In genomic region chr10:693506-693905, GRCh38 we compare ENCODE assay signal across 16 cellular contexts. TPM values are rescaled to one million over a fixed set of nuclear protein-coding genes. Genes with fewer than 3 reads are reported as not detected.
DNase-seq lines count a peak whose midpoint lies in the region; ATAC-seq and TF ChIP-seq lines count a peak whose summit lies in the region.
"Had no signal": no experiment of that assay in that cellular context is flagged by ENCODE, and none has a peak within 500 bp of the region (broad histone marks: within the 10 kb centered on the region; RNA-seq: fewer than 3 reads in every experiment).

No MANE protein-coding gene starts in this region.

- BruUV-seq in Caco-2 (replicated peaks; lab: Mats Ljungman, UMichigan) = no TSS peak

- H3K9me3 ChIP-seq in Caco-2 = no peaks in the 10 kb centered on the region
- H3K9me3 ChIP-seq in aorta (ENCODE audit: control insufficient read depth, low read length) = no peaks in the 10 kb centered on the region
- H3K9me3 ChIP-seq: right atrium auricular region had no signal

- CTCF ChIA-PET in Caco-2 (lab: Charles Lee) = no interaction called here

- H3K4me1 Mint-ChIP-seq in Caco-2 (ENCODE audit: low read depth, unreplicated experiment) (peaks cover 13% of the 10 kb centered on the region), nephron progenitor cell (peaks cover 30% of the 10 kb centered on the region)

- intact Hi-C loops in Caco-2 (cut with micrococcal nuclease; ENCODE audit: unreplicated experiment) (no loop called here), aorta (cut with DNase I) (loop anchor here in 1 of 2 donors (5.0 kb wide), 1 partner anchor 94 kb away; no protein-coding TSS in a partner anchor)

- no peak overlapping the region for H3K27ac ChIP-seq in aorta (ENCODE audit: low read depth in 1 of 2, low read length in 2 of 2)
- H3K27ac ChIP-seq: right atrium auricular region had no signal

- H3K36me3 Mint-ChIP-seq in Caco-2 (ENCODE audit: insufficient read depth, unreplicated experiment) (no peaks in the 10 kb centered on the region), nephron progenitor cell (ENCODE audit: low read depth) (no peaks in the 10 kb centered on the region)
- H3K36me3 Mint-ChIP-seq: activated CD4-positive, alpha-beta memory T cell treated with anti-CD3 and anti-CD28 coated beads for 36 hours; CD4-positive, CD25-positive, alpha-beta regulatory T cell had no signal

- H3K27me3 Mint-ChIP-seq in Caco-2 (ENCODE audit: insufficient read depth, unreplicated experiment) (peaks cover 3% of the 10 kb centered on the region), nephron progenitor cell (ENCODE audit: low read depth, poor library complexity) (peaks cover 26% of the 10 kb centered on the region)

- H3K27ac Mint-ChIP-seq in Caco-2 (ENCODE audit: unreplicated experiment) (no peak overlapping the region), nephron progenitor cell (no peak overlapping the region)
- H3K27ac Mint-ChIP-seq: activated CD4-positive, alpha-beta memory T cell treated with anti-CD3 and anti-CD28 coated beads for 36 hours; activated T-helper 17 cell treated with anti-CD3 and anti-CD28 coated beads, Interleukin-2, amount 50 U/mL, for 72 hours; CD4-positive, CD25-positive, alpha-beta regulatory T cell had no signal

- POLR2A ChIA-PET in Caco-2 (lab: Charles Lee) = no interaction called here

- DNase-seq in Caco-2 (no peak), M059J (ENCODE audit: low read depth) (peak; percentile 32), epithelial cell of proximal tubule (ENCODE audit: low read depth) (peak; percentile 68), omental fat pad (ENCODE audit: low spot score) (no peak), aorta (no peak), nephron progenitor cell (no peak), NCI-H187 treated with DMSO at 0.1 percent for 48 hours (lab: John Stamatoyannopoulos, UW) (no peak), NCI-H526 (lab: John Stamatoyannopoulos, UW) (no peak)
- DNase-seq: activated CD4-positive, alpha-beta memory T cell treated with anti-CD3 and anti-CD28 coated beads for 36 hours; CD4-positive, CD25-positive, alpha-beta regulatory T cell; central memory CD4-positive, alpha-beta T cell; NCI-H1105 treated with DMSO at 0.1 percent for 48 hours; NCI-H510A treated with DMSO at 0.1 percent for 48 hours; stimulated activated naive CD4-positive, alpha-beta T cell treated with Interleukin-2 at 50 U/mL for 16 hours had no signal

- H3K36me3 ChIP-seq in Caco-2 (ENCODE audit: control insufficient read depth, insufficient read depth, low read length) (no peaks in the 10 kb centered on the region), aorta (ENCODE audit: control insufficient read depth in 1 of 2, insufficient read depth in 2 of 2, low read length in 1 of 2) (no peaks in the 10 kb centered on the region)
- H3K36me3 ChIP-seq: right atrium auricular region had no signal

- H3K4me3 ChIP-seq in Caco-2 (ENCODE audit: low read depth, low read length) (no peak overlapping the region), epithelial cell of proximal tubule (ENCODE audit: low read depth, low read length) (peak overlapping the region; percentile 23), aorta (ENCODE audit: low read length in 2 of 2) (no peak overlapping the region)
- H3K4me3 ChIP-seq: right atrium auricular region had no signal

- H3K9me3 Mint-ChIP-seq in Caco-2 (ENCODE audit: unreplicated experiment) (no peaks in the 10 kb centered on the region), nephron progenitor cell (no peaks in the 10 kb centered on the region)
- H3K9me3 Mint-ChIP-seq: activated CD4-positive, alpha-beta memory T cell treated with anti-CD3 and anti-CD28 coated beads for 36 hours; activated T-helper 17 cell treated with anti-CD3 and anti-CD28 coated beads, Interleukin-2, amount 50 U/mL, for 72 hours; CD4-positive, CD25-positive, alpha-beta regulatory T cell had no signal

- ATAC-seq in omental fat pad (ENCODE audit: low FRiP score) (peak; percentile 26), aorta (ENCODE audit: low FRiP score) (no peak)
- ATAC-seq: activated T-helper 17 cell treated with anti-CD3 and anti-CD28 coated beads, Interleukin-2, amount 50 U/mL, for 72 hours had no signal

- TF ChIP-seq CTCF in Caco-2 (IDR thresholded peaks at IDR 0.05; ENCODE audit: insufficient read depth in 1 of 2, low read depth in 1 of 2, low read length in 1 of 2, severe bottlenecking in 1 of 2, unreplicated experiment in 1 of 2) = no peak
- no peak for TF ChIP-seq CTCF in epithelial cell of proximal tubule (conservative IDR thresholded peaks at IDR 0.05; ENCODE audit: low read depth, low read length)
- no peak for TF ChIP-seq CTCF in omental fat pad (IDR thresholded peaks at IDR 0.05)
- no peak for TF ChIP-seq CTCF in nephron progenitor cell (IDR thresholded peaks at IDR 0.05)

- H3K27me3 ChIP-seq in Caco-2 (replicated peaks; ENCODE audit: control insufficient read depth, insufficient read depth, low read length) = no peaks in the 10 kb centered on the region
- no peaks in the 10 kb centered on the region for H3K27me3 ChIP-seq in aorta (ENCODE audit: control insufficient read depth in 1 of 2, insufficient read depth in 2 of 2, low read length in 1 of 2)
- H3K27me3 ChIP-seq: right atrium auricular region had no signal

- H3K4me3 Mint-ChIP-seq in Caco-2 (ENCODE audit: unreplicated experiment) (peak overlapping the region; percentile 42), nephron progenitor cell (no peak overlapping the region)
- H3K4me3 Mint-ChIP-seq: activated CD4-positive, alpha-beta memory T cell treated with anti-CD3 and anti-CD28 coated beads for 36 hours; activated T-helper 17 cell treated with anti-CD3 and anti-CD28 coated beads, Interleukin-2, amount 50 U/mL, for 72 hours; CD4-positive, CD25-positive, alpha-beta regulatory T cell had no signal

- H3K4me1 ChIP-seq in Caco-2 (peaks cover 13% of the 10 kb centered on the region), aorta (ENCODE audit: control insufficient read depth in 1 of 2, insufficient read depth in 2 of 2, low read length in 2 of 2) (no peaks in the 10 kb centered on the region)

- WGBS in aorta, 2 donors = 22% methylated on average over 7 of the region's 7 CpGs

RNA-seq across cellular contexts. Expression of gene DIP2C, which starts 4.0 kb away (rescaled TPM):
- 11.2 and 11.4 TPM in 2 replicates for total RNA-seq in Caco-2 (2022)
- 3.4 and 4.6 TPM in 2 replicates for total RNA-seq in M059J (2014; rRNA removed; shearing (Covaris generic))
- 10.1 and 11.4 TPM in 2 replicates for total RNA-seq in epithelial cell of proximal tubule
- 10 to 100 TPM; 19.7 to 56.5 (median 31.1) TPM for total RNA-seq in omental fat pad
- total RNA-seq in aorta = 10 to 100 TPM; 38.7 to 40.2 TPM
- 1 to 10 TPM; 6.4 to 9.0 TPM for polyA plus RNA-seq in aorta

Comparison
In these comparisons a context has a peak if more than half of its experiments do, and no peak if none do; other contexts are left out.
1. DNase-seq: peak in M059J (single experiment) and epithelial cell of proximal tubule (single experiment); none in Caco-2 (0 of 2), omental fat pad (single experiment), aorta (0 of 2), nephron progenitor cell (single experiment), NCI-H187 treated with DMSO at 0.1 percent for 48 hours (single experiment) and NCI-H526 (0 of 2).